In genomic region chr12:124491310-124491709, GRCh38 we compare ENCODE assay signal across 10 cellular contexts.
"Had no signal": no experiment of that assay in that cellular context is flagged by ENCODE, and none has a peak within 500 bp of the region (broad histone marks: within the 10 kb centered on the region; RNA-seq: fewer than 3 reads in every experiment).

No MANE protein-coding gene starts in this region.

- H3K9me3 ChIP-seq: gastroesophageal sphincter, tibial artery, vagina had no signal

- H3K4me3 ChIP-seq: gastroesophageal sphincter, tibial artery, vagina had no signal

- H3K27ac ChIP-seq: brain microvascular endothelial cell, tibial artery, vagina, VCaP had no signal

- H3K27me3 ChIP-seq: brain microvascular endothelial cell, gastroesophageal sphincter, tibial artery, vagina had no signal

- DNase-seq: activated CD4-positive, alpha-beta memory T cell treated with anti-CD3 and anti-CD28 coated beads, Interleukin-2, amount 10 ng/mL, durations not matched to agents 7 days and 5 days; activated effector memory CD4-positive, alpha-beta T cell treated with anti-CD3 and anti-CD28 coated beads, Interleukin-2, amount 50 U/mL, for 16 hours; activated T-cell treated with anti-CD3 and anti-CD28 coated beads, Interleukin-2, amount 50 U/mL, for 24 hours; brain microvascular endothelial cell; dermis blood vessel endothelial cell had no signal

- FAIRE-seq: keratinocyte had no signal
